ENCODE assay signal across 6 cellular contexts in the genomic region with DNA sequence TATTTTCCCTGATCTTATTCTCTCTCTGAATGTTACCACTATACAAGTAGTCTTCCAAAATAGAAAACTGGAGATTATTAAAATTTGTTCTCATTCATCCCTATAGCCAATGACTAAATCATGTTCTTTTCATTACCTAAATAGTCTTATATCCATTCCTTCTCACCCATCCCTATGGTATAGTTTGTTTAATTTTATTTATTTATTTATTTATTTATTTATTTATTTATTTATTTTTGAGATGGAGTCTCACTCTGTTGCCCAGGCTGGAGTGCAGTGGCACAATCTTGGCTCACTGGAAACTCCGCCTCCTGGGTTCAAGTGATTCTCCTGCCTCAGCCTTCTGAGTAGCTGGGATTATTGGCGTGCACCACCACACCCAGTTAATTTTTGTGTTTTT. TPM values are rescaled to one million over a fixed set of nuclear protein-coding genes. Genes with fewer than 3 reads are reported as not detected.
"Had no signal": no experiment of that assay in that cellular context is flagged by ENCODE, and none has a peak within 500 bp of the region (broad histone marks: within the 10 kb centered on the region; RNA-seq: fewer than 3 reads in every experiment).

No MANE protein-coding gene starts in this region.

RNA-seq across cellular contexts. Expression of gene SH2D1B, which starts 50.5 kb away (rescaled TPM):
- total RNA-seq: OCI-LY7, PC-9, SJCRH30, SJSA1, SK-MEL-5 had no signal
- polyA plus RNA-seq: SK-N-SH had no signal
